Comparison of ENCODE assay signal across 1 cellular context in genomic region chr11:132300283-132300682, GRCh38.
TF ChIP-seq lines count a peak whose summit lies in the region.

No MANE protein-coding gene starts in this region.

TF ChIP-seq in GM23338, 12 proteins besides CTCF, POLR2A, EP300 and RAD21 (continued from another document):
- TF ChIP-seq ZNF462 (CRISPR knock-in tag; IDR thresholded peaks at IDR 0.05), result no peak
